ENCODE assay signal across 8 cellular contexts in the genomic region with DNA sequence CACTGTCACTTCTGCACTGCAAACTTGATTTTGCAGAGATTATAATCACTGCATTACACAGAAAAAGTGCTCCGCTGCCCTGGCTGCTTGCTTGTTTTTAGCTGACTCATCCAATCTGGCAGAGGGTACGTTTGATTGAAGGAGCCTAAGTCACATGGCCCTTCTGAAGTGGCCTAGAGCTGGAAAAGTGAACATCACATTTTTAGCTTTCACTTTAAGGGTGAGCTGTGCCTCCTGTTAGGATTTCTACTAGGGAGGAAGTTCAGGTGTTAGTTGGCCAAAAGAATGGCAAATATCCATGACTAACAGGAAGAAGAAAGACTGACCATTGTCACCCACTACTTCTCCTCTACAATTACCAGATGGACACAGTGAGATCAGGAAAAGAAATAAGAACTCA.
DNase-seq lines count a peak whose midpoint lies in the region; ATAC-seq and TF ChIP-seq lines count a peak whose summit lies in the region.
"Had no signal": no experiment of that assay in that cellular context is flagged by ENCODE, and none has a peak within 500 bp of the region (broad histone marks: within the 10 kb centered on the region; RNA-seq: fewer than 3 reads in every experiment).

No MANE protein-coding gene starts in this region.

- no peak overlapping the region for H3K27ac ChIP-seq in stomach
- H3K27ac ChIP-seq: gastrocnemius medialis had no signal

- peak; percentile 46 for DNase-seq in RPMI8226
- DNase-seq in inferior parietal cortex (ENCODE audit: extremely low spot score), result peak; percentile 10
- no peak for DNase-seq in stomach
- no peak for DNase-seq in NCI-H510A treated with DMSO at 0.1 percent for 48 hours (lab: John Stamatoyannopoulos, UW)
- DNase-seq in activated CD8-positive, alpha-beta memory T cell treated with anti-CD3 and anti-CD28 coated beads, Interleukin-2, amount 10 ng/mL, durations not matched to agents 7 days and 5 days, result no peak

- no peaks in the 10 kb centered on the region for H3K27me3 Mint-ChIP-seq in activated CD8-positive, alpha-beta memory T cell treated with anti-CD3 and anti-CD28 coated beads, Interleukin-2, amount 10 ng/mL, durations not matched to agents 7 days and 5 days

- no peaks in the 10 kb centered on the region for H3K4me1 Mint-ChIP-seq in activated CD8-positive, alpha-beta memory T cell treated with anti-CD3 and anti-CD28 coated beads, Interleukin-2, amount 10 ng/mL, durations not matched to agents 7 days and 5 days

- CTCF ChIA-PET in activated CD8-positive, alpha-beta memory T cell treated with anti-CD3 and anti-CD28 coated beads, Interleukin-2, amount 10 ng/mL, durations not matched to agents 7 days and 5 days (lab: Charles Lee), result no interaction called here

- no peaks in the 10 kb centered on the region for H3K9me3 Mint-ChIP-seq in activated CD8-positive, alpha-beta memory T cell treated with anti-CD3 and anti-CD28 coated beads, Interleukin-2, amount 10 ng/mL, durations not matched to agents 7 days and 5 days (ENCODE audit: low read depth)

- no peaks in the 10 kb centered on the region for H3K36me3 ChIP-seq in stomach
- H3K36me3 ChIP-seq: gastrocnemius medialis had no signal

- H3K27me3 ChIP-seq in stomach, result no peaks in the 10 kb centered on the region
- H3K27me3 ChIP-seq: gastrocnemius medialis had no signal

- no peak overlapping the region for H3K27ac Mint-ChIP-seq in activated CD8-positive, alpha-beta memory T cell treated with anti-CD3 and anti-CD28 coated beads, Interleukin-2, amount 10 ng/mL, durations not matched to agents 7 days and 5 days

- TF ChIP-seq CTCF in stomach (IDR thresholded peaks at IDR 0.05), result no peak

- H3K36me3 Mint-ChIP-seq in activated CD8-positive, alpha-beta memory T cell treated with anti-CD3 and anti-CD28 coated beads, Interleukin-2, amount 10 ng/mL, durations not matched to agents 7 days and 5 days, result no peaks in the 10 kb centered on the region

- no peaks in the 10 kb centered on the region for H3K9me3 ChIP-seq in stomach
- H3K9me3 ChIP-seq: gastrocnemius medialis had no signal

- ATAC-seq in GM19035 (IDR thresholded peaks at IDR 0.05; ENCODE audit: unreplicated experiment), result peak; percentile 74
- peak; percentile 52 for ATAC-seq in HG03095 (IDR thresholded peaks at IDR 0.05; ENCODE audit: unreplicated experiment)
- ATAC-seq in activated CD8-positive, alpha-beta memory T cell treated with anti-CD3 and anti-CD28 coated beads, Interleukin-2, amount 10 ng/mL, durations not matched to agents 7 days and 5 days, result no peak

- TF ChIP-seq EP300 in stomach (IDR thresholded peaks at IDR 0.05), result no peak

- peaks cover 0 to 5% (median 5%) of the 10 kb centered on the region in 4 donors for H3K4me1 ChIP-seq in stomach
- H3K4me1 ChIP-seq: gastrocnemius medialis had no signal

- TF ChIP-seq POLR2A in stomach (IDR thresholded peaks at IDR 0.05), result no peak

- no peak overlapping the region for H3K4me3 ChIP-seq in stomach
- H3K4me3 ChIP-seq: gastrocnemius medialis had no signal

- WGBS in stomach, 5 donors, result 0 to 14% (median 6%) methylated on average over 2 of the region's 2 CpGs

- intact Hi-C loops in stomach (cut with DNase I; ENCODE audit: low total_unique reads), result no loop called here

- H3K4me3 Mint-ChIP-seq in activated CD8-positive, alpha-beta memory T cell treated with anti-CD3 and anti-CD28 coated beads, Interleukin-2, amount 10 ng/mL, durations not matched to agents 7 days and 5 days, result no peak overlapping the region

Comparison
In these comparisons a context has a peak if more than half of its experiments do, and no peak if none do; other contexts are left out.
1. DNase-seq: peak in RPMI8226 (single experiment) and inferior parietal cortex (single experiment); none in stomach (single experiment), NCI-H510A treated with DMSO at 0.1 percent for 48 hours (single experiment) and activated CD8-positive, alpha-beta memory T cell treated with anti-CD3 and anti-CD28 coated beads, Interleukin-2, amount 10 ng/mL, durations not matched to agents 7 days and 5 days (single experiment).